8 cellular contexts compared by ENCODE assay signal in genomic region chr7:45917658-45918057, GRCh38. TPM values are rescaled to one million over a fixed set of nuclear protein-coding genes. Genes with fewer than 3 reads are reported as not detected.
A peak's percentile ranks its signal among the peaks of the same experiment; 100 is the strongest.
DNase-seq lines count a peak whose midpoint lies in the region; ATAC-seq and TF ChIP-seq lines count a peak whose summit lies in the region.

No MANE protein-coding gene starts in this region.

- H3K4me1 ChIP-seq in DND-41 (ENCODE audit: insufficient read depth, low read length) (no peaks in the 10 kb centered on the region), ascending aorta (peaks cover 0 to 29% of the 10 kb centered on the region in 2 donors)

- H2AFZ ChIP-seq in DND-41 (ENCODE audit: low read depth, low read length) = peak overlapping the region; percentile 42

- ATAC-seq in DND-41 (ENCODE audit: insufficient read depth, low read depth) (peak; percentile 90), GM21528 (IDR thresholded peaks at IDR 0.05; ENCODE audit: low FRiP score, unreplicated experiment) (peak; percentile 74), HG03025 (IDR thresholded peaks at IDR 0.05; ENCODE audit: low FRiP score, unreplicated experiment) (no peak)

- H3K36me3 ChIP-seq in DND-41 (ENCODE audit: insufficient read depth, low read length) (no peaks in the 10 kb centered on the region), ascending aorta (peaks cover 36 to 40% of the 10 kb centered on the region in 2 donors)

- peak; percentile 92 for TF ChIP-seq CTCF in DND-41 (IDR thresholded peaks at IDR 0.05; ENCODE audit: borderline replicate concordance, extremely low read depth, low read length, poor library complexity, severe bottlenecking)
- peak; percentile 76 to 95 (median 95) for TF ChIP-seq CTCF in ascending aorta (IDR thresholded peaks at IDR 0.05)

- H3K4me3 ChIP-seq in DND-41 (ENCODE audit: low read depth in 1 of 2, low read length in 2 of 2) = no peak overlapping the region
- H3K4me3 ChIP-seq in ascending aorta = peak overlapping the region in 1 of 2 donors; percentile 85
- H3K4me3 ChIP-seq in skeletal muscle cell (ENCODE audit: low read depth, low read length) = peak overlapping the region; percentile 67

- no peaks in the 10 kb centered on the region for H3K79me2 ChIP-seq in DND-41 (ENCODE audit: insufficient read depth, low read length)

- intact Hi-C loops in ascending aorta (cut with DNase I) = loop anchor here (1.0 to 2.0 kb wide), 2 partner anchors 1263 to 1337 kb away; no protein-coding TSS in a partner anchor

- H3K27ac ChIP-seq in DND-41 (ENCODE audit: low read length) = no peak overlapping the region
- H3K27ac ChIP-seq in ascending aorta = no peak overlapping the region

- H3K9me3 ChIP-seq in DND-41 (ENCODE audit: insufficient read depth, low read length, severe bottlenecking) = no peaks in the 10 kb centered on the region
- H3K9me3 ChIP-seq in ascending aorta = no peaks in the 10 kb centered on the region

- H3K27me3 ChIP-seq in DND-41 (ENCODE audit: insufficient read depth, low read length, poor library complexity) (peaks cover 5% of the 10 kb centered on the region), ascending aorta (no peaks in the 10 kb centered on the region)

- no peak overlapping the region for H3K9ac ChIP-seq in DND-41 (ENCODE audit: low read depth, low read length)

- H4K20me1 ChIP-seq in DND-41 (ENCODE audit: insufficient read depth, low read length) = no peaks in the 10 kb centered on the region

- DNase-seq in DND-41 (peak; percentile 74), LoVo (ENCODE audit: low spot score) (peak; percentile 79), T follicular helper cell (ENCODE audit: low read depth) (peak; percentile 61), ascending aorta (ENCODE audit: low spot score in 2 of 2) (peak in 1 of 2 donors; percentile 88), hepatic stellate cell (ENCODE audit: low spot score) (peak; percentile 87), skeletal muscle cell (ENCODE audit: low read depth) (no peak)

- H3K4me2 ChIP-seq in DND-41 (ENCODE audit: insufficient read depth, low read length) = no peak overlapping the region

RNA-seq across cellular contexts. Expression of gene IGFBP3, which starts 3.4 kb away (rescaled TPM):
- total RNA-seq in ascending aorta = 763 TPM

RNA-seq across cellular contexts. Expression of gene IGFBP1, which starts 29.4 kb away (rescaled TPM):
- not detected for total RNA-seq in ascending aorta

RNA-seq across cellular contexts. Expression of gene CCDC201, which starts 44.8 kb away (rescaled TPM):
- total RNA-seq in ascending aorta = not detected
